Comparison of ENCODE assay signal across 8 cellular contexts in genomic region chr2:74845217-74845751, GRCh38. TPM values are rescaled to one million over a fixed set of nuclear protein-coding genes. Genes with fewer than 3 reads are reported as not detected.
DNase-seq lines count a peak whose midpoint lies in the region; ATAC-seq and TF ChIP-seq lines count a peak whose summit lies in the region.

No MANE protein-coding gene starts in this region.

- DNase-seq in ACHN (peak; percentile 96), SJSA1 (ENCODE audit: low read depth in 1 of 2, low spot score in 2 of 2) (peak; percentile 58 to 82), brain microvascular endothelial cell (peak; percentile 89), kidney tubule cell (ENCODE audit: low spot score) (peak; percentile 96), glutamatergic neuron (no peak), GM13976 (ENCODE audit: low spot score) (no peak)
- peak; percentile 38 for DNase-seq in stimulated activated CD8-positive, alpha-beta memory T cell treated with anti-CD3 and anti-CD28 coated beads, Interleukin-4, amount 100 ng/mL, for 48 hours

- H3K36me3 ChIP-seq in SJSA1 (peaks cover 3% of the 10 kb centered on the region; the same call in 1 of the 2 replicates), brain microvascular endothelial cell (replicated peaks) (no peaks in the 10 kb centered on the region)

- peak; percentile 26 for ATAC-seq in HG03066 (IDR thresholded peaks at IDR 0.05; ENCODE audit: low read depth, unreplicated experiment)

- H3K4me1 Mint-ChIP-seq in glutamatergic neuron (ENCODE audit: low read depth, unreplicated experiment): no peaks in the 10 kb centered on the region

- H3K27ac ChIP-seq in SJSA1 (peak overlapping the region; percentile 41; the same call in 1 of the 2 replicates), brain microvascular endothelial cell (peak overlapping the region; percentile 52)

- no peak overlapping the region for H3K4me3 Mint-ChIP-seq in glutamatergic neuron (ENCODE audit: unreplicated experiment)

- peaks cover 2% of the 10 kb centered on the region for H3K27me3 Mint-ChIP-seq in glutamatergic neuron (ENCODE audit: unreplicated experiment)

- in situ Hi-C loops in ACHN (cut with HindIII; ENCODE audit: low pct_ligation_motif_present, low pct_unique_long_range_greater_than_20kb, low sequenced_read_pairs): no loop called here
- in situ Hi-C loops in brain microvascular endothelial cell (cut with HindIII; ENCODE audit: low pct_ligation_motif_present, low sequenced_read_pairs): no loop called here
- in situ Hi-C loops in GM13976 (cut with MboI; ENCODE audit: low sequenced_read_pairs, unreplicated experiment): no loop called here

- H3K9me3 ChIP-seq in SJSA1 (replicated peaks): no peaks in the 10 kb centered on the region

- peaks cover 41% of the 10 kb centered on the region for H3K4me1 ChIP-seq in SJSA1 (replicated peaks)

- H3K4me3 ChIP-seq in SJSA1 (no peak overlapping the region), brain microvascular endothelial cell (ENCODE audit: low read depth, low read length) (no peak overlapping the region)

- TF ChIP-seq CTCF in brain microvascular endothelial cell (IDR thresholded peaks at IDR 0.05; ENCODE audit: low read depth, low read length, missing control alignments): no peak
- no peak for TF ChIP-seq CTCF in glutamatergic neuron (IDR thresholded peaks at IDR 0.05; ENCODE audit: partially characterized antibody, unreplicated experiment)
- TF ChIP-seq CTCF in GM13976 (IDR thresholded peaks at IDR 0.05; ENCODE audit: borderline replicate concordance, control extremely low read depth, extremely low read depth, insufficient read depth, missing control alignments): no peak

- no peak overlapping the region for H3K27ac Mint-ChIP-seq in glutamatergic neuron (ENCODE audit: unreplicated experiment)

- H3K36me3 Mint-ChIP-seq in glutamatergic neuron (ENCODE audit: unreplicated experiment): no peaks in the 10 kb centered on the region

- peaks cover 1% of the 10 kb centered on the region for H3K9me3 Mint-ChIP-seq in glutamatergic neuron (ENCODE audit: unreplicated experiment)

- no peaks in the 10 kb centered on the region for H3K27me3 ChIP-seq in SJSA1 (replicated peaks)
- H3K27me3 ChIP-seq in brain microvascular endothelial cell (replicated peaks): no peaks in the 10 kb centered on the region

RNA-seq across cellular contexts. Expression of gene HK2, which starts 11.4 kb away (rescaled TPM):
- 5.0 and 7.1 TPM in 2 replicates for total RNA-seq in SJSA1 (2014; rRNA removed; shearing (Covaris generic))
- total RNA-seq in glutamatergic neuron (ENCODE audit: unreplicated experiment): 8.1 TPM

Comparison
In these comparisons a context has a peak if more than half of its experiments do, and no peak if none do; other contexts are left out.
1. DNase-seq: peak in ACHN (single experiment), SJSA1 (2 of 2), brain microvascular endothelial cell (single experiment), kidney tubule cell (single experiment) and stimulated activated CD8-positive, alpha-beta memory T cell treated with anti-CD3 and anti-CD28 coated beads, Interleukin-4, amount 100 ng/mL, for 48 hours (single experiment); none in glutamatergic neuron (single experiment) and GM13976 (single experiment).